Comparison of ENCODE assay signal across 8 cellular contexts in genomic region chr14:73785834-73786631, GRCh38.
DNase-seq lines count a peak whose midpoint lies in the region; ATAC-seq, FAIRE-seq and TF ChIP-seq lines count a peak whose summit lies in the region.

No MANE protein-coding gene starts in this region.

- TF ChIP-seq POLR2A in GM12892 (IDR thresholded peaks at IDR 0.05; ENCODE audit: low read depth, low read length), result no peak; the same call in 1 of the 2 replicates

- H3K27me3 Mint-ChIP-seq in IgD-negative memory B cell, result no peaks in the 10 kb centered on the region
- no peaks in the 10 kb centered on the region for H3K27me3 Mint-ChIP-seq in T-helper 2 cell treated with Interferon-gamma antibody and Interleukin-4, amounts not matched to agents 5 μg/mL and 100 μg/mL, for 36 hours (ENCODE audit: low read depth)

- H3K4me3 ChIP-seq in astrocyte of the spinal cord (ENCODE audit: low read depth, low read length), result peak overlapping the region; percentile 63

- H3K27ac Mint-ChIP-seq in IgD-negative memory B cell, result peak overlapping the region; percentile 92 to 97 (median 94)
- H3K27ac Mint-ChIP-seq in T-helper 2 cell treated with Interferon-gamma antibody and Interleukin-4, amounts not matched to agents 5 μg/mL and 100 μg/mL, for 36 hours, result peak overlapping the region; percentile 85

- H3K36me3 Mint-ChIP-seq in IgD-negative memory B cell, result no peaks in the 10 kb centered on the region
- H3K36me3 Mint-ChIP-seq in T-helper 2 cell treated with Interferon-gamma antibody and Interleukin-4, amounts not matched to agents 5 μg/mL and 100 μg/mL, for 36 hours (ENCODE audit: low read depth), result peaks cover 7% of the 10 kb centered on the region

- H3K9me3 Mint-ChIP-seq in IgD-negative memory B cell, result no peaks in the 10 kb centered on the region
- H3K9me3 Mint-ChIP-seq in T-helper 2 cell treated with Interferon-gamma antibody and Interleukin-4, amounts not matched to agents 5 μg/mL and 100 μg/mL, for 36 hours, result no peaks in the 10 kb centered on the region

- FAIRE-seq in GM12892 (lab: Jason Lieb, UNC) (peak; percentile 27), D721Med (lab: Jason Lieb, UNC) (no peak)

- TF ChIP-seq CTCF in astrocyte of the spinal cord (IDR thresholded peaks at IDR 0.05; ENCODE audit: low read depth, low read length) (peak; percentile 18), D721Med (IDR thresholded peaks at IDR 0.05; ENCODE audit: insufficient read depth, missing control alignments) (no peak)

- peak overlapping the region; percentile 87 to 99 (median 98) for H3K4me3 Mint-ChIP-seq in IgD-negative memory B cell
- peak overlapping the region; percentile 91 for H3K4me3 Mint-ChIP-seq in T-helper 2 cell treated with Interferon-gamma antibody and Interleukin-4, amounts not matched to agents 5 μg/mL and 100 μg/mL, for 36 hours

- in situ Hi-C loops in astrocyte of the spinal cord (cut with HindIII; ENCODE audit: low sequenced_read_pairs), result no loop called here

- no peak for ATAC-seq in GM18858 (IDR thresholded peaks at IDR 0.05; ENCODE audit: unreplicated experiment)

- H3K4me1 Mint-ChIP-seq in IgD-negative memory B cell, result peaks cover 43 to 47% (median 45%) of the 10 kb centered on the region in 3 donors
- peaks cover 52% of the 10 kb centered on the region for H3K4me1 Mint-ChIP-seq in T-helper 2 cell treated with Interferon-gamma antibody and Interleukin-4, amounts not matched to agents 5 μg/mL and 100 μg/mL, for 36 hours (ENCODE audit: low read depth)

- no peak for DNase-seq in GM12892 (ENCODE audit: insufficient read length)
- peak; percentile 67 for DNase-seq in T-helper 2 cell treated with Interferon-gamma antibody and Interleukin-4, amounts not matched to agents 5 μg/mL and 100 μg/mL, for 36 hours (ENCODE audit: low spot score)
- DNase-seq in astrocyte of the spinal cord (ENCODE audit: low read depth, low spot score), result peak; percentile 84
- peak in 43 of 51 donors; percentile 13 to 72 (median 38) for DNase-seq in hypothalamus (lab: John Stamatoyannopoulos, UW)
- DNase-seq in retina, result peak; percentile 76
- no peak for DNase-seq in D721Med (ENCODE audit: insufficient read length, low spot score)

Comparison
In these comparisons a context has a peak if more than half of its experiments do, and no peak if none do; other contexts are left out.
1. DNase-seq: peak in T-helper 2 cell treated with Interferon-gamma antibody and Interleukin-4, amounts not matched to agents 5 μg/mL and 100 μg/mL, for 36 hours (single experiment), astrocyte of the spinal cord (single experiment), hypothalamus (43 of 51) and retina (single experiment); none in GM12892 (single experiment) and D721Med (single experiment).